10 cellular contexts compared by ENCODE assay signal in genomic region chr15:43663333-43663732, GRCh38. TPM values are rescaled to one million over a fixed set of nuclear protein-coding genes. Genes with fewer than 3 reads are reported as not detected.
DNase-seq lines count a peak whose midpoint lies in the region; ATAC-seq, FAIRE-seq and TF ChIP-seq lines count a peak whose summit lies in the region.
"Not testable (repeated sequence)": the region's sequence is repeated elsewhere in the genome, so short reads cannot be mapped to it uniquely, and the experiment has no call there.
"Had no signal": no experiment of that assay in that cellular context is flagged by ENCODE, and none has a peak within 500 bp of the region (broad histone marks: within the 10 kb centered on the region; RNA-seq: fewer than 3 reads in every experiment).

No MANE protein-coding gene starts in this region.

- not testable (repeated sequence) for H3K27ac ChIP-seq in Panc1 (ENCODE audit: low read length); K562 (ENCODE audit: extremely low read depth, low read depth, low read length)

- not testable (repeated sequence) for TF ChIP-seq POLR2A in GM12891 (IDR thresholded peaks at IDR 0.05; ENCODE audit: low read depth, low read length); K562 (conservative IDR thresholded peaks at IDR 0.05)

- TF ChIP-seq EP300 in K562 (IDR thresholded peaks at IDR 0.05; ENCODE audit: low read length), result not testable (repeated sequence)

- not testable (repeated sequence) for H3K4me3 ChIP-seq in Panc1 (ENCODE audit: low read depth in 2 of 2, low read length in 2 of 2); K562

- intact Hi-C loops in Panc1 (cut with micrococcal nuclease; ENCODE audit: unreplicated experiment); K562 (cut with micrococcal nuclease): not testable (repeated sequence)

- H3K36me3 ChIP-seq in Panc1 (ENCODE audit: control insufficient read depth, insufficient read depth, low read length); K562 (ENCODE audit: control insufficient read depth, insufficient read depth, low read length): not testable (repeated sequence)

- H3K9me3 ChIP-seq in Panc1 (ENCODE audit: control insufficient read depth, insufficient read depth, low read depth, low read length); K562 (replicated peaks; ENCODE audit: control insufficient read depth, insufficient read depth, low read depth, low read length): not testable (repeated sequence)

- FAIRE-seq in GM12891 (lab: Jason Lieb, UNC) (peak; percentile 63), HTR-8/SVneo (lab: Jason Lieb, UNC) (peak; percentile 28), K562 (lab: Jason Lieb, UNC) (peak; percentile 37)

- not testable (repeated sequence) for H3K27me3 ChIP-seq in Panc1 (ENCODE audit: control insufficient read depth, insufficient read depth, low read length); K562 (ENCODE audit: control insufficient read depth in 2 of 2, insufficient read depth in 2 of 2, low read length in 2 of 2)

- BruUV-seq in Panc1 (replicated peaks; lab: Mats Ljungman, UMichigan) (TSS peak; percentile 76), K562 (replicated peaks; lab: Mats Ljungman, UMichigan) (TSS peak; percentile 29)

- no CpG with 5 or more reads among the region's 8 CpGs for WGBS in K562 (ENCODE audit: insufficient coverage, low coverage, missing lambda C conversion rate)

- in situ Hi-C loops in Panc1 (cut with HindIII; ENCODE audit: low pct_unique_long_range_greater_than_20kb, low sequenced_read_pairs), result not testable (repeated sequence)
- in situ Hi-C loops in K562 (cut with MboI), result loop anchor here (5.0 kb wide), 1 partner anchor 106 kb away; no protein-coding TSS in a partner anchor

- H4K20me1 ChIP-seq in K562 (replicated peaks; ENCODE audit: control insufficient read depth, insufficient read depth, low read length), result not testable (repeated sequence)

- not testable (repeated sequence) for TF ChIP-seq RAD21 in K562 (CRISPR knock-in tag; conservative IDR thresholded peaks at IDR 0.05 in 1 of 2, IDR thresholded peaks at IDR 0.05 in 1 of 2)

- not testable (repeated sequence) for H3K9me1 ChIP-seq in K562 (ENCODE audit: control insufficient read depth, insufficient read depth, low read length)

- H3K4me1 ChIP-seq in Panc1 (ENCODE audit: control insufficient read depth, insufficient read depth, low read length); K562 (replicated peaks in 1 of 2; ENCODE audit: control insufficient read depth in 2 of 2, insufficient read depth in 2 of 2, low read length in 2 of 2): not testable (repeated sequence)

- not testable (repeated sequence) for H3K9ac ChIP-seq in K562 (ENCODE audit: insufficient read depth in 1 of 2, low read depth in 2 of 2, low read length in 2 of 2)

- DNase-seq in GM12891 (ENCODE audit: insufficient read length, low spot score); HTR-8/SVneo (ENCODE audit: insufficient read length, low spot score); Panc1 (ENCODE audit: low read depth, low spot score); K562 (ENCODE audit: extremely low read depth in 1 of 4, low spot score in 3 of 4): not testable (repeated sequence)

- not testable (repeated sequence) for H2AFZ ChIP-seq in K562 (ENCODE audit: low read depth, low read length)

- not testable (repeated sequence) for H3K79me2 ChIP-seq in K562 (ENCODE audit: control insufficient read depth, insufficient read depth, low read length)

- POLR2A ChIA-PET in Panc1 (lab: Charles Lee); K562 (lab: Yijun Ruan, JAX): not testable (repeated sequence)

- ATAC-seq in Panc1, K562: not testable (repeated sequence)
- ATAC-seq in esophagus mucosa, result peak; percentile 50

- TF ChIP-seq CTCF in Panc1 (IDR thresholded peaks at IDR 0.05); K562 (IDR thresholded peaks at IDR 0.05 in 2 of 3, conservative IDR thresholded peaks at IDR 0.05 in 1 of 3; ENCODE audit: insufficient read depth in 2 of 3, low read depth in 1 of 3, low read length in 3 of 3): not testable (repeated sequence)

- not testable (repeated sequence) for H3K4me2 ChIP-seq in K562 (ENCODE audit: insufficient read depth, low read length)

- CTCF ChIA-PET in Panc1 (lab: Charles Lee); K562 (lab: Yijun Ruan, JAX; ENCODE audit: low intra/inter-chr PET ratio): not testable (repeated sequence)

RNA-seq across cellular contexts. Expression of gene CATSPER2, which starts 14.7 kb away (rescaled TPM):
- 2.8 TPM for polyA plus RNA-seq in GM12891 (2012; ENCODE audit: low read depth, missing spikeins)
- 3.5 TPM for total RNA-seq in Panc1 (2021; ENCODE audit: unreplicated experiment)
- polyA plus RNA-seq in Panc1 (2012; ENCODE audit: insufficient read length), result 2.9 TPM
- total RNA-seq in K562 (2011; cell fraction: chromatin; rRNA removed; ENCODE audit: low replicate concordance), result 41.5 and 47.7 TPM in 2 replicates
- total RNA-seq in K562 (2011; cell fraction: nucleolus; rRNA removed), result 13.8 and 19.7 TPM in 2 replicates
- total RNA-seq in K562 (2011; cell fraction: nucleoplasm; rRNA removed), result 19.4 and 37.8 TPM in 2 replicates
- total RNA-seq in K562 (2014; rRNA removed), result 0.59 and 1.4 TPM in 2 replicates
- 3.7 and 5.2 TPM in 2 replicates for total RNA-seq in K562 (2014; rRNA removed; fragmentation: Illumina TruSeq; extraction: Trizol)
- total RNA-seq in K562 (2015; rRNA removed; fragmentation: Illumina TruSeq; extraction: Trizol), result 2.7 and 4.1 TPM in 2 replicates
- total RNA-seq in K562 (2021), result 3.7 and 3.8 TPM in 2 replicates
- 6.2 and 11.5 TPM in 2 replicates for polyA plus RNA-seq in K562 (2011; rRNA removed)
- 1.6 and 4.9 TPM in 2 replicates for polyA plus RNA-seq in K562 (2011; cell fraction: cytosol; rRNA removed)
- polyA plus RNA-seq in K562 (2011; cell fraction: nucleus; rRNA removed), result 23.3 and 45.4 TPM in 2 replicates
- 4.5 and 6.7 TPM in 2 replicates for polyA plus RNA-seq in K562 (2012)
- 3.7 and 4.3 TPM in 2 replicates for polyA plus RNA-seq in K562 (2014; fragmentation: Illumina TruSeq; extraction: Trizol)
- 1 to 10 TPM; 1.0 to 1.8 TPM for polyA plus RNA-seq in K562 (2014; fragmentation: Nextera tagmentation; extraction: Ambion mirVana)
- polyA plus RNA-seq in K562 (2014; rRNA removed), result 4.9 and 8.5 TPM in 2 replicates
- 7.9 and 10.8 TPM in 2 replicates for polyA minus RNA-seq in K562 (2011; rRNA and poly(A)+ RNA removed)
- polyA minus RNA-seq in K562 (2011; cell fraction: cytosol; rRNA and poly(A)+ RNA removed), result not detected in 2 replicates
- 7.6 and 10.9 TPM in 2 replicates for polyA minus RNA-seq in K562 (2011; cell fraction: nucleus; rRNA and poly(A)+ RNA removed)
- total RNA-seq in esophagus mucosa, result 3.5 TPM

RNA-seq across cellular contexts. Expression of gene CKMT1A, which starts 30.3 kb away (rescaled TPM):
- 0.05 TPM for polyA plus RNA-seq in GM12891 (2012; ENCODE audit: low read depth, missing spikeins)
- total RNA-seq in Panc1 (2021; ENCODE audit: unreplicated experiment), result 4.6 TPM
- 8.8 TPM for polyA plus RNA-seq in Panc1 (2012; ENCODE audit: insufficient read length)
- 6.2 and 6.8 TPM in 2 replicates for total RNA-seq in K562 (2011; cell fraction: chromatin; rRNA removed; ENCODE audit: low replicate concordance)
- 2.4 and 3.3 TPM in 2 replicates for total RNA-seq in K562 (2011; cell fraction: nucleolus; rRNA removed)
- total RNA-seq in K562 (2011; cell fraction: nucleoplasm; rRNA removed), result 3.1 and 5.0 TPM in 2 replicates
- 4.9 and 8.4 TPM in 2 replicates for total RNA-seq in K562 (2014; rRNA removed)
- 2.6 and 4.6 TPM in 2 replicates for total RNA-seq in K562 (2014; rRNA removed; fragmentation: Illumina TruSeq; extraction: Trizol)
- 3.0 and 3.6 TPM in 2 replicates for total RNA-seq in K562 (2015; rRNA removed; fragmentation: Illumina TruSeq; extraction: Trizol)
- total RNA-seq in K562 (2021), result 8.3 and 8.4 TPM in 2 replicates
- polyA plus RNA-seq in K562 (2011; rRNA removed), result 3.7 and 8.7 TPM in 2 replicates
- polyA plus RNA-seq in K562 (2011; cell fraction: cytosol; rRNA removed), result 3.8 and 9.1 TPM in 2 replicates
- 5.3 and 21.9 TPM in 2 replicates for polyA plus RNA-seq in K562 (2011; cell fraction: nucleus; rRNA removed)
- 1.7 and 7.8 TPM in 2 replicates for polyA plus RNA-seq in K562 (2012)
- 7.8 and 10.7 TPM in 2 replicates for polyA plus RNA-seq in K562 (2014; fragmentation: Illumina TruSeq; extraction: Trizol)
- polyA plus RNA-seq in K562 (2014; fragmentation: Nextera tagmentation; extraction: Ambion mirVana), result 10 to 100 TPM in 1 of 2 experiments, 1 to 10 TPM in 1; 4.8 to 13.5 TPM
- 7.7 and 9.7 TPM in 2 replicates for polyA plus RNA-seq in K562 (2014; rRNA removed)
- 4.2 and 14.6 TPM in 2 replicates for polyA minus RNA-seq in K562 (2011; rRNA and poly(A)+ RNA removed)
- polyA minus RNA-seq in K562 (2011; cell fraction: cytosol; rRNA and poly(A)+ RNA removed), result 7.6 TPM in 1 of 2 replicates, not detected in the other
- 1.9 and 2.7 TPM in 2 replicates for polyA minus RNA-seq in K562 (2011; cell fraction: nucleus; rRNA and poly(A)+ RNA removed)
- 63.2 TPM for total RNA-seq in esophagus mucosa
- total RNA-seq: A172; B cell; CD4-positive, alpha-beta T cell; CD8-positive, alpha-beta T cell had no signal

RNA-seq across cellular contexts. Expression of gene STRC, which starts 44.7 kb away (rescaled TPM):
- polyA plus RNA-seq in GM12891 (2012; ENCODE audit: low read depth, missing spikeins), result 0.24 TPM
- total RNA-seq in Panc1 (2021; ENCODE audit: unreplicated experiment), result not detected
- polyA plus RNA-seq in Panc1 (2012; ENCODE audit: insufficient read length), result 0.44 TPM
- total RNA-seq in K562 (2011; cell fraction: chromatin; rRNA removed; ENCODE audit: low replicate concordance), result 0.14 TPM in 1 of 2 replicates, not detected in the other
- total RNA-seq in K562 (2011; cell fraction: nucleolus; rRNA removed), result 0.13 and 0.83 TPM in 2 replicates
- total RNA-seq in K562 (2011; cell fraction: nucleoplasm; rRNA removed), result 0.22 and 0.53 TPM in 2 replicates
- total RNA-seq in K562 (2014; rRNA removed), result not detected in 2 replicates
- not detected in 2 replicates for total RNA-seq in K562 (2014; rRNA removed; fragmentation: Illumina TruSeq; extraction: Trizol)
- total RNA-seq in K562 (2015; rRNA removed; fragmentation: Illumina TruSeq; extraction: Trizol), result not detected in 2 replicates
- not detected in 2 replicates for total RNA-seq in K562 (2021)
- 0.01 and 0.04 TPM in 2 replicates for polyA plus RNA-seq in K562 (2011; rRNA removed)
- polyA plus RNA-seq in K562 (2011; cell fraction: cytosol; rRNA removed), result not detected in 2 replicates
- polyA plus RNA-seq in K562 (2011; cell fraction: nucleus; rRNA removed), result 0.30 and 0.56 TPM in 2 replicates
- 0.11 TPM in 1 of 2 replicates, not detected in the other for polyA plus RNA-seq in K562 (2012)
- polyA plus RNA-seq in K562 (2014; fragmentation: Illumina TruSeq; extraction: Trizol), result 0.08 TPM in 1 of 2 replicates, not detected in the other
- polyA plus RNA-seq in K562 (2014; fragmentation: Nextera tagmentation; extraction: Ambion mirVana), result not detected
- 0.04 TPM in 1 of 2 replicates, not detected in the other for polyA plus RNA-seq in K562 (2014; rRNA removed)
- not detected in 2 replicates for polyA minus RNA-seq in K562 (2011; rRNA and poly(A)+ RNA removed)
- polyA minus RNA-seq in K562 (2011; cell fraction: cytosol; rRNA and poly(A)+ RNA removed), result not detected in 2 replicates
- 0.13 TPM in 1 of 2 replicates, not detected in the other for polyA minus RNA-seq in K562 (2011; cell fraction: nucleus; rRNA and poly(A)+ RNA removed)
- not detected for total RNA-seq in esophagus mucosa
- total RNA-seq: A172 had no signal
- polyA plus RNA-seq: BJ had no signal
